In the genomic region with DNA sequence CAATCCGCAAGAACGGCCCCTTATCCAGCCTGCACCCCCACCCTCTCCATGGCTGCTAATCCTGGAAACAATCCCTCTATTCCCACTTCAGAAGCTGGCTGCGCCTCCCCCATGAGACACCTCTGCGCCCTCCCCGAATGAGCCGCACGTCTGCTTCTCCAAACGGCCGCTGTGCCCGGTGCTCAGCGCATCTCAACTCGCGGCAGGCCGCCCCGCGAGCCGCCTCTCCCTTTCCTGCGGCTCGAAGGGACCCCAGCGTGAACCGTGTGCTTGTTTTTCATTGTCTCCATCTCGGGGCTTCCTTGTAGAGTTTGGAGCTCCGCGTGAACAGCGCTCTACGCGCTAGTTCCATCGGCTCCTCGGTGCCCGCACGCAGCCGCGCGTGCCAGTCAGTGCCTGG, we compare ENCODE assay signal across 20 cellular contexts. TPM values are rescaled to one million over a fixed set of nuclear protein-coding genes. Genes with fewer than 3 reads are reported as not detected.
DNase-seq lines count a peak whose midpoint lies in the region; ATAC-seq and TF ChIP-seq lines count a peak whose summit lies in the region.
"Had no signal": no experiment of that assay in that cellular context is flagged by ENCODE, and none has a peak within 500 bp of the region (broad histone marks: within the 10 kb centered on the region; RNA-seq: fewer than 3 reads in every experiment).

No MANE protein-coding gene starts in this region.

- H3K4me1 Mint-ChIP-seq in MCF 10A (ENCODE audit: insufficient read depth, unreplicated experiment): peaks cover 7% of the 10 kb centered on the region
- peaks cover 10 to 17% of the 10 kb centered on the region in 2 donors for H3K4me1 Mint-ChIP-seq in stimulated activated naive B cell treated with anti-CD40 and anti-IgM and Interleukin-4, amounts not matched to agents 10 μg/mL and 1 μg/mL and 100 μg/mL, for 72 hours

- no peak overlapping the region for H3K4me3 Mint-ChIP-seq in MCF 10A (ENCODE audit: unreplicated experiment)
- H3K4me3 Mint-ChIP-seq in stimulated activated naive B cell treated with anti-CD40 and anti-IgM and Interleukin-4, amounts not matched to agents 10 μg/mL and 1 μg/mL and 100 μg/mL, for 72 hours: peak overlapping the region; percentile 46 to 53
- H3K4me3 Mint-ChIP-seq: activated T-cell treated with anti-CD3 and anti-CD28 coated beads, Interleukin-2, amount 50 U/mL, for 24 hours had no signal

- H3K4me3 ChIP-seq in breast epithelium: peak overlapping the region in 2 of 3 donors; percentile 27 to 56
- H3K4me3 ChIP-seq: HAP-1, ovary, thoracic aorta had no signal

- no peaks in the 10 kb centered on the region for H3K9me3 ChIP-seq in breast epithelium
- H3K9me3 ChIP-seq: HAP-1, ovary, thoracic aorta had no signal

- TF ChIP-seq CTCF in breast epithelium (IDR thresholded peaks at IDR 0.05) (no peak), MCF 10A (IDR thresholded peaks at IDR 0.05; ENCODE audit: unreplicated experiment) (no peak), VCaP (conservative IDR thresholded peaks at IDR 0.05) (no peak)

- CTCF ChIA-PET in MCF 10A (lab: Yijun Ruan, JAX): interaction anchor here (0.5 to 7.2 kb wide), 5 partner anchors 18 to 193 kb away, joined by 3 to 117 read pairs (median 3); no protein-coding TSS in a partner anchor

- H3K27ac ChIP-seq in breast epithelium: no peak overlapping the region
- peak overlapping the region; percentile 91 for H3K27ac ChIP-seq in VCaP
- H3K27ac ChIP-seq: ovary, thoracic aorta had no signal

- no peaks in the 10 kb centered on the region for H3K4me1 ChIP-seq in breast epithelium

- intact Hi-C loops in breast epithelium (cut with DNase I; ENCODE audit: low total_unique reads): no loop called here
- intact Hi-C loops in MCF 10A (cut with micrococcal nuclease): no loop called here

- no peaks in the 10 kb centered on the region for H3K27me3 ChIP-seq in breast epithelium
- H3K27me3 ChIP-seq: ovary had no signal

- no peak for ATAC-seq in stimulated activated naive B cell treated with anti-CD40 and anti-IgM and Interleukin-4, amounts not matched to agents 10 μg/mL and 1 μg/mL and 100 μg/mL, for 72 hours (replicated peaks)
- ATAC-seq in GM21825 (IDR thresholded peaks at IDR 0.05; ENCODE audit: unreplicated experiment): no peak
- ATAC-seq in left lobe of liver: no peak

- H3K9me3 Mint-ChIP-seq in MCF 10A (ENCODE audit: unreplicated experiment): no peaks in the 10 kb centered on the region
- H3K9me3 Mint-ChIP-seq in stimulated activated naive B cell treated with anti-CD40 and anti-IgM and Interleukin-4, amounts not matched to agents 10 μg/mL and 1 μg/mL and 100 μg/mL, for 72 hours: no peaks in the 10 kb centered on the region
- H3K9me3 Mint-ChIP-seq: activated T-cell treated with anti-CD3 and anti-CD28 coated beads, Interleukin-2, amount 50 U/mL, for 24 hours had no signal

- no peak for TF ChIP-seq POLR2A in breast epithelium (IDR thresholded peaks at IDR 0.05)

- BruUV-seq in MCF 10A (replicated peaks; lab: Mats Ljungman, UMichigan): no TSS peak

- POLR2A ChIA-PET in MCF 10A (lab: Yijun Ruan, JAX): no interaction called here

- no peaks in the 10 kb centered on the region for H3K27me3 Mint-ChIP-seq in MCF 10A (ENCODE audit: insufficient read depth, unreplicated experiment)
- H3K27me3 Mint-ChIP-seq in stimulated activated naive B cell treated with anti-CD40 and anti-IgM and Interleukin-4, amounts not matched to agents 10 μg/mL and 1 μg/mL and 100 μg/mL, for 72 hours: peaks cover 12 to 39% of the 10 kb centered on the region in 2 donors

- DNase-seq in breast epithelium (ENCODE audit: low spot score in 2 of 2) (no peak), MCF 10A (ENCODE audit: unreplicated experiment) (no peak), iPS-NIHi11 (ENCODE audit: low spot score) (peak; percentile 1), left lobe of liver (ENCODE audit: low spot score) (no peak), D341Med (ENCODE audit: low spot score) (no peak)
- no peak for DNase-seq in stimulated activated naive B cell treated with anti-CD40 and anti-IgM and Interleukin-4, amounts not matched to agents 10 μg/mL and 1 μg/mL and 100 μg/mL, for 72 hours
- DNase-seq: activated CD4-positive, alpha-beta T cell treated with anti-CD3 and anti-CD28 coated beads, Interleukin-2, amount 50 U/mL, for 1 hour; activated T-cell treated with anti-CD3 and anti-CD28 coated beads, Interleukin-2, amount 50 U/mL, for 24 hours; amniotic stem cell; NCI-H1092 treated with DMSO at 0.1 percent for 48 hours; NCI-H2107; NCI-H774; ovary; stimulated activated CD4-positive, alpha-beta T cell treated with anti-CD3 and anti-CD28 coated beads, Interleukin-4, amount 100 ng/mL, for 24 hours had no signal

- H3K36me3 ChIP-seq in breast epithelium: no peaks in the 10 kb centered on the region
- H3K36me3 ChIP-seq: HAP-1, ovary, thoracic aorta had no signal

- no peaks in the 10 kb centered on the region for H3K36me3 Mint-ChIP-seq in MCF 10A (ENCODE audit: insufficient read depth, unreplicated experiment)
- H3K36me3 Mint-ChIP-seq in stimulated activated naive B cell treated with anti-CD40 and anti-IgM and Interleukin-4, amounts not matched to agents 10 μg/mL and 1 μg/mL and 100 μg/mL, for 72 hours: no peaks in the 10 kb centered on the region

- no peak overlapping the region for H3K27ac Mint-ChIP-seq in MCF 10A (ENCODE audit: low read depth, unreplicated experiment)
- H3K27ac Mint-ChIP-seq in stimulated activated naive B cell treated with anti-CD40 and anti-IgM and Interleukin-4, amounts not matched to agents 10 μg/mL and 1 μg/mL and 100 μg/mL, for 72 hours: no peak overlapping the region
- H3K27ac Mint-ChIP-seq: activated T-cell treated with anti-CD3 and anti-CD28 coated beads, Interleukin-2, amount 50 U/mL, for 24 hours had no signal

RNA-seq across cellular contexts. Expression of gene FXYD4, which starts 20.8 kb away (rescaled TPM):
- total RNA-seq in breast epithelium (not detected), MCF 10A (2022) (not detected in 2 replicates), left lobe of liver (not detected)
- total RNA-seq: mononuclear cell, ovary, SK-MEL-5, thoracic aorta had no signal

RNA-seq across cellular contexts. Expression of gene HNRNPF, which starts 58.3 kb away (rescaled TPM):
- 100 to 1,000 TPM; 175 to 213 (median 207) TPM for total RNA-seq in breast epithelium
- total RNA-seq in MCF 10A (2022): 184 and 198 TPM in 2 replicates
- total RNA-seq in left lobe of liver: 118 TPM
